Comparison of ENCODE assay signal across 23 cellular contexts in genomic region chr5:29852329-29852728, GRCh38.
DNase-seq lines count a peak whose midpoint lies in the region; ATAC-seq, FAIRE-seq and TF ChIP-seq lines count a peak whose summit lies in the region.
"Had no signal": no experiment of that assay in that cellular context is flagged by ENCODE, and none has a peak within 500 bp of the region (broad histone marks: within the 10 kb centered on the region; RNA-seq: fewer than 3 reads in every experiment).

No MANE protein-coding gene starts in this region.

- TF ChIP-seq RAD21 in HepG2 (CRISPR knock-in tag; IDR thresholded peaks at IDR 0.05) (no peak), H1 (IDR thresholded peaks at IDR 0.05 in 1 of 2, conservative IDR thresholded peaks at IDR 0.05 in 1 of 2; ENCODE audit: low read depth in 2 of 2, low read length in 2 of 2) (no peak)

- H2BK12ac ChIP-seq in H1 (ENCODE audit: low read depth, low read length), result no peak overlapping the region
- H2BK12ac ChIP-seq in H9 (ENCODE audit: insufficient read length, low read depth, low read length), result no peak overlapping the region

- no peak overlapping the region for H3K4me3 ChIP-seq in HepG2 (replicated peaks in 1 of 3; ENCODE audit: insufficient read depth in 1 of 3, low read depth in 2 of 3, low read length in 3 of 3)
- H3K4me3 ChIP-seq in right lobe of liver, result no peak overlapping the region
- no peak overlapping the region for H3K4me3 ChIP-seq in H1 (ENCODE audit: extremely low read depth in 1 of 4, insufficient read depth in 2 of 4, low read depth in 3 of 4, low read length in 4 of 4)
- H3K4me3 ChIP-seq: BLaER1 had no signal

- H3K56ac ChIP-seq in H1 (replicated peaks; ENCODE audit: insufficient read length, low read depth, low read length) (no peak overlapping the region), H9 (ENCODE audit: insufficient read length, low read depth, low read length) (no peak overlapping the region)

- H3K27ac ChIP-seq in HepG2 (ENCODE audit: extremely low read length, insufficient read depth, low read length), result no peak overlapping the region
- no peak overlapping the region for H3K27ac ChIP-seq in right lobe of liver
- H3K27ac ChIP-seq in H1 (ENCODE audit: low read depth, low read length), result no peak overlapping the region
- no peak overlapping the region for H3K27ac ChIP-seq in H9 (ENCODE audit: insufficient read length, low read depth, low read length)
- H3K27ac ChIP-seq: 22Rv1, BLaER1 had no signal

- H3K27me3 ChIP-seq in HepG2 (ENCODE audit: control insufficient read depth in 1 of 2, insufficient read depth in 2 of 2, low read length in 2 of 2), result no peaks in the 10 kb centered on the region
- H3K27me3 ChIP-seq in right lobe of liver, result no peaks in the 10 kb centered on the region
- no peaks in the 10 kb centered on the region for H3K27me3 ChIP-seq in H1 (replicated peaks in 1 of 4; ENCODE audit: control insufficient read depth in 3 of 4, extremely low read depth in 1 of 4, insufficient read depth in 3 of 4, low read length in 3 of 4)
- H3K27me3 ChIP-seq in H9 (ENCODE audit: insufficient read depth, low read length), result no peaks in the 10 kb centered on the region
- H3K27me3 ChIP-seq: BE2C, BLaER1 had no signal

- ATAC-seq in HepG2 (no peak), right lobe of liver (no peak)

- CTCF ChIA-PET in HepG2 (lab: Yijun Ruan, JAX; ENCODE audit: low intra/inter-chr PET ratio, low total read pairs), result no interaction called here
- CTCF ChIA-PET in H1 (lab: Charles Lee; ENCODE audit: partially characterized antibody), result no interaction called here

- no peak overlapping the region for H3K9ac ChIP-seq in HepG2 (ENCODE audit: insufficient read depth, low read depth, low read length)
- no peak overlapping the region for H3K9ac ChIP-seq in H1 (replicated peaks in 1 of 4; ENCODE audit: extremely low read depth in 1 of 4, low read depth in 3 of 4, low read length in 3 of 4)
- no peak overlapping the region for H3K9ac ChIP-seq in H9 (ENCODE audit: extremely low read depth, insufficient read length, low read length)
- H3K9ac ChIP-seq: BLaER1 had no signal

- peaks cover 0 to 4% of the 10 kb centered on the region in 2 experiments; a peak in 2 of 5 replicates for H3K9me3 Mint-ChIP-seq in H9

- H3K79me1 ChIP-seq in H1 (ENCODE audit: low read depth, low read length) (no peaks in the 10 kb centered on the region), H9 (ENCODE audit: insufficient read depth, low read depth, low read length, poor library complexity, severe bottlenecking) (no peaks in the 10 kb centered on the region)

- H3K9me3 ChIP-seq in HepG2 (ENCODE audit: low read length) (peaks cover 4% of the 10 kb centered on the region; the same call in 1 of the 2 replicates), right lobe of liver (no peaks in the 10 kb centered on the region), H1 (ENCODE audit: insufficient read depth in 2 of 2, low read depth in 1 of 2, low read length in 1 of 2) (no peaks in the 10 kb centered on the region; a peak in 1 of 4 replicates), H9 (ENCODE audit: control insufficient read depth, low read depth, low read length) (no peaks in the 10 kb centered on the region)
- H3K9me3 ChIP-seq: BE2C, BLaER1, Caco-2 had no signal

- H3T11ph ChIP-seq in H9 (ENCODE audit: low read length), result no peak overlapping the region

- H4K5ac ChIP-seq in H1 (ENCODE audit: insufficient read length, low read depth, low read length) (no peak overlapping the region), H9 (ENCODE audit: insufficient read length, low read depth, low read length) (no peak overlapping the region)

- H3K4ac ChIP-seq in H1 (replicated peaks; ENCODE audit: insufficient read length, low read depth, low read length) (no peak overlapping the region), H9 (ENCODE audit: low read depth, low read length) (no peak overlapping the region)

- H3K4me1 Mint-ChIP-seq in H9, result peaks cover 0 to 2% of the 10 kb centered on the region in 2 experiments; a peak in 1 of 4 replicates
- H3K4me1 Mint-ChIP-seq: CD14-positive monocyte; CD4-positive, alpha-beta memory T cell; CD4-positive, CD25-positive, alpha-beta regulatory T cell; CD8-positive, alpha-beta memory T cell had no signal

- no peak overlapping the region for H3K4me2 ChIP-seq in HepG2 (ENCODE audit: low read depth, low read length)
- no peak overlapping the region for H3K4me2 ChIP-seq in H1 (ENCODE audit: insufficient read depth in 1 of 2, low read depth in 2 of 2, low read length in 2 of 2)
- no peak overlapping the region for H3K4me2 ChIP-seq in H9 (ENCODE audit: insufficient read depth, insufficient read length, low read length)
- H3K4me2 ChIP-seq: BLaER1 had no signal

- H3K23me2 ChIP-seq in H1 (ENCODE audit: low read depth, low read length) (no peaks in the 10 kb centered on the region), H9 (ENCODE audit: insufficient read length, low read depth, low read length, poor library complexity, severe bottlenecking) (no peaks in the 10 kb centered on the region)

- H3K4me3 Mint-ChIP-seq in H9, result no peak overlapping the region
- H3K4me3 Mint-ChIP-seq: CD14-positive monocyte; CD4-positive, alpha-beta memory T cell; CD4-positive, CD25-positive, alpha-beta regulatory T cell; CD8-positive, alpha-beta memory T cell had no signal

- H3K23ac ChIP-seq in H1 (ENCODE audit: insufficient read length), result no peak overlapping the region
- no peak overlapping the region for H3K23ac ChIP-seq in H9 (ENCODE audit: insufficient read length, low read depth, low read length)

- H2BK20ac ChIP-seq in H1 (ENCODE audit: low read length) (no peak overlapping the region), H9 (ENCODE audit: low read depth, low read length, poor library complexity, severe bottlenecking) (no peak overlapping the region)

- H2BK15ac ChIP-seq in H1 (ENCODE audit: low read length) (no peak overlapping the region), H9 (ENCODE audit: low read depth, low read length) (no peak overlapping the region)

- no peaks in the 10 kb centered on the region for H4K20me1 ChIP-seq in HepG2 (ENCODE audit: insufficient read depth, low read length)
- H4K20me1 ChIP-seq in H1 (replicated peaks in 1 of 2; ENCODE audit: control insufficient read depth in 1 of 2, insufficient read depth in 2 of 2, low read length in 2 of 2), result no peaks in the 10 kb centered on the region
- no peaks in the 10 kb centered on the region for H4K20me1 ChIP-seq in H9 (ENCODE audit: control insufficient read depth, insufficient read depth, insufficient read length)
- H4K20me1 ChIP-seq: BLaER1 had no signal

- H2BK120ac ChIP-seq in H1 (replicated peaks; ENCODE audit: low read depth, low read length), result no peak overlapping the region
- no peak overlapping the region for H2BK120ac ChIP-seq in H9 (ENCODE audit: low read depth, low read length, poor library complexity, severe bottlenecking)

- in situ Hi-C loops in HepG2 (cut with HindIII; ENCODE audit: extremely low pct_ligation_motif_present, low pct_unique_long_range_greater_than_20kb), result no loop called here

- no peak overlapping the region for H4K91ac ChIP-seq in H1 (replicated peaks; ENCODE audit: insufficient read length, low read length)
- H4K91ac ChIP-seq in H9 (ENCODE audit: insufficient read length, low read depth, low read length), result no peak overlapping the region

- H3K14ac ChIP-seq in H1 (ENCODE audit: insufficient read length) (no peak overlapping the region), H9 (ENCODE audit: insufficient read depth, low read length) (no peak overlapping the region)

- TF ChIP-seq POLR2A in HepG2 (IDR thresholded peaks at IDR 0.05; ENCODE audit: insufficient read depth in 1 of 2, low read depth in 2 of 2, low read length in 2 of 2) (no peak), right lobe of liver (IDR thresholded peaks at IDR 0.05) (no peak), H1 (IDR thresholded peaks at IDR 0.05; ENCODE audit: control extremely low read depth in 1 of 2, low read depth in 2 of 2, low read length in 2 of 2) (no peak)

- no peak overlapping the region for H3K27ac Mint-ChIP-seq in H9
- H3K27ac Mint-ChIP-seq: CD14-positive monocyte; CD4-positive, alpha-beta memory T cell; CD4-positive, CD25-positive, alpha-beta regulatory T cell; CD8-positive, alpha-beta memory T cell had no signal

- H4K8ac ChIP-seq in H1 (ENCODE audit: extremely low read depth, insufficient read depth, low read length) (no peak overlapping the region), H9 (replicated peaks; ENCODE audit: insufficient read length, low read depth, low read length) (no peak overlapping the region)

- intact Hi-C loops in HepG2 (cut with micrococcal nuclease; ENCODE audit: unreplicated experiment) (no loop called here), right lobe of liver (cut with DNase I) (no loop called here)

- TF ChIP-seq CTCF in HepG2 (CRISPR knock-in tag; IDR thresholded peaks at IDR 0.05) (no peak), right lobe of liver (IDR thresholded peaks at IDR 0.05) (no peak), H1 (IDR thresholded peaks at IDR 0.05; ENCODE audit: control extremely low read depth in 1 of 3, insufficient read depth in 1 of 3, low read depth in 1 of 3, low read length in 3 of 3) (no peak), H9 (conservative IDR thresholded peaks at IDR 0.05) (no peak)

- FAIRE-seq in HepG2 (lab: Jason Lieb, UNC) (no peak), H1 (lab: Jason Lieb, UNC) (no peak)
- FAIRE-seq: D721Med, G401.6, GM12891, GM19239 had no signal

- WGBS in HepG2 (ENCODE audit: low lambda C conversion rate), result 0% methylated on average over 2 of the region's 2 CpGs
- 65% methylated on average over 2 of the region's 2 CpGs for WGBS in right lobe of liver (ENCODE audit: insufficient coverage, low coverage, low lambda C conversion rate, missing lambda C conversion rate)
- WGBS in H1 (ENCODE audit: extremely low coverage in 1 of 2, insufficient coverage in 1 of 2, insufficient read length in 1 of 2, insufficient replicate concordance in 2 of 2, low coverage in 1 of 2, low lambda C conversion rate in 2 of 2, missing lambda C conversion rate in 1 of 2), 2 experiments, result 92% methylated on average over 2 of the region's 2 CpGs; no CpG with 5 or more reads in 1 of the 2 experiments
- no CpG with 5 or more reads among the region's 2 CpGs for WGBS in H9 (ENCODE audit: extremely low coverage, insufficient read length, low lambda C conversion rate)

- POLR2A ChIA-PET in HepG2 (lab: Yijun Ruan, JAX) (no interaction called here), H1 (lab: Charles Lee; ENCODE audit: partially characterized antibody) (no interaction called here)

- H2AK5ac ChIP-seq in H1 (ENCODE audit: low read depth, low read length), result no peak overlapping the region
- no peak overlapping the region for H2AK5ac ChIP-seq in H9 (ENCODE audit: insufficient read length, low read length)

- no peaks in the 10 kb centered on the region for H3K36me3 Mint-ChIP-seq in H9 (ENCODE audit: insufficient read depth in 1 of 3, low read depth in 3 of 3)
- H3K36me3 Mint-ChIP-seq: CD14-positive monocyte; CD4-positive, alpha-beta memory T cell; CD4-positive, CD25-positive, alpha-beta regulatory T cell; CD8-positive, alpha-beta memory T cell had no signal

- H3K18ac ChIP-seq in H1 (ENCODE audit: extremely low read depth, low read length), result no peak overlapping the region
- H3K18ac ChIP-seq in H9 (ENCODE audit: insufficient read length, low read depth, low read length), result no peak overlapping the region

- DNase-seq in HepG2 (ENCODE audit: low spot score), result no peak
- DNase-seq in right lobe of liver, result no peak
- peak; percentile 82 for DNase-seq in SK-N-DZ (ENCODE audit: low spot score)
- DNase-seq in H1 (ENCODE audit: low read depth in 1 of 2, low spot score in 2 of 2), result no peak
- DNase-seq in NCI-H526 (lab: John Stamatoyannopoulos, UW), result no peak
- no peak for DNase-seq in H9
- DNase-seq: ACHN; BE2C; C1 segment of cervical spinal cord; Caco-2; Calu3; CD4-positive, alpha-beta memory T cell; CD4-positive, CD25-positive, alpha-beta regulatory T cell; CD8-positive, alpha-beta memory T cell; DMS79 treated with DMSO at 0.1 percent for 48 hours; GF-D8 had no signal

- H3K27me3 Mint-ChIP-seq in H9 (ENCODE audit: low read depth), result no peaks in the 10 kb centered on the region
- H3K27me3 Mint-ChIP-seq: CD4-positive, alpha-beta memory T cell; CD4-positive, CD25-positive, alpha-beta regulatory T cell; CD8-positive, alpha-beta memory T cell had no signal

- H3K4me1 ChIP-seq in HepG2 (ENCODE audit: insufficient read depth, low read length) (no peaks in the 10 kb centered on the region), right lobe of liver (no peaks in the 10 kb centered on the region), H1 (replicated peaks in 1 of 4; ENCODE audit: control insufficient read depth in 3 of 4, insufficient read depth in 4 of 4, low read length in 3 of 4) (no peaks in the 10 kb centered on the region), H9 (ENCODE audit: insufficient read depth, low read length) (no peaks in the 10 kb centered on the region)
- H3K4me1 ChIP-seq: BE2C, BLaER1, Caco-2 had no signal

- H2AFZ ChIP-seq in HepG2 (ENCODE audit: low read length), result no peak overlapping the region
- no peak overlapping the region for H2AFZ ChIP-seq in H1 (ENCODE audit: low read length)
- H2AFZ ChIP-seq in H9 (ENCODE audit: low read length), result no peak overlapping the region

- no TSS peak for BruUV-seq in HepG2 (replicated peaks; lab: Mats Ljungman, UMichigan)

- H2BK5ac ChIP-seq in H1 (ENCODE audit: low read depth, low read length), result no peak overlapping the region
- no peak overlapping the region for H2BK5ac ChIP-seq in H9 (ENCODE audit: insufficient read length, low read length)

- H3K79me2 ChIP-seq in HepG2 (ENCODE audit: insufficient read depth, low read length) (no peaks in the 10 kb centered on the region), H1 (ENCODE audit: control insufficient read depth in 1 of 2, insufficient read depth in 2 of 2, low read length in 2 of 2) (no peaks in the 10 kb centered on the region), H9 (ENCODE audit: insufficient read depth, low read length) (no peaks in the 10 kb centered on the region)

- H3K36me3 ChIP-seq in HepG2 (replicated peaks in 1 of 2; ENCODE audit: control insufficient read depth in 1 of 2, insufficient read depth in 2 of 2, low read length in 2 of 2) (no peaks in the 10 kb centered on the region), right lobe of liver (no peaks in the 10 kb centered on the region), H1 (ENCODE audit: control insufficient read depth in 2 of 4, insufficient read depth in 4 of 4, low read length in 3 of 4) (no peaks in the 10 kb centered on the region)
- H3K36me3 ChIP-seq: BE2C, BLaER1 had no signal

- no peak for TF ChIP-seq EP300 in HepG2 (IDR thresholded peaks at IDR 0.05; ENCODE audit: low read depth in 2 of 2, low read length in 2 of 2)
- no peak for TF ChIP-seq EP300 in HepG2 (CRISPR knock-in tag; IDR thresholded peaks at IDR 0.05; ENCODE audit: borderline replicate concordance)
- no peak for TF ChIP-seq EP300 in H1 (IDR thresholded peaks at IDR 0.05; ENCODE audit: borderline replicate concordance in 1 of 2, low read depth in 2 of 2, low read length in 2 of 2)

Comparison
In these comparisons a context has a peak if more than half of its experiments do, and no peak if none do; other contexts are left out.
1. Of the 41 proteins assayed by ChIP-seq in both HepG2 and H1: peak only in HepG2: none; only in H1: none; in both: MAFK; in neither: 40.